2 cellular contexts compared by ENCODE assay signal in the genomic region with DNA sequence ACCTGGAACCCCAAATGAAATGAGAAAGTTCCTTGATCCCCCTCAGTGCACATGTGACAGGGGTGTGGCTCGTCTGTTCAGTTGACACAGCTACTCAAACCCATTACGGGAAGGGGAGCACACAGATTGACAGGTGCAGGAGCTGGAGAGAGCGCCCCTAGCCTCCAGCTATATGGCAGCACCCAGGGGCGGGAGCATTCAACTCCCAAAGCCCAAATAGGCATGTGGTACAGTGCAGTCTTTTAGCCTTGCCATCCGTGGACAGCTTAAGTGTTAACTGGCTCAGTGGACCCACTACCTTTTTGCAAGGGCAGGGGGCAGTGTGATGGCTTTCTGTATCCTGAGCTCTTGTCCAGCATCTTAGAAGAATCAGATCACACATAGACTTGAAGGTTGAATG.
TF ChIP-seq lines count a peak whose summit lies in the region.

No MANE protein-coding gene starts in this region.

TF ChIP-seq in HCT116, 20 proteins besides CTCF, POLR2A, EP300 and RAD21 (continued from another document):
- TF ChIP-seq, protein P1, sequence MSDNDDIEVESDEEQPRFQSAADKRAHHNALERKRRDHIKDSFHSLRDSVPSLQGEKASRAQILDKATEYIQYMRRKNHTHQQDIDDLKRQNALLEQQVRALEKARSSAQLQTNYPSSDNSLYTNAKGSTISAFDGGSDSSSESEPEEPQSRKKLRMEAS (IDR thresholded peaks at IDR 0.05) = no peak
- TF ChIP-seq EZH2phosphoT487 (IDR thresholded peaks at IDR 0.05; ENCODE audit: borderline replicate concordance) (no peak), SIN3A (IDR thresholded peaks at IDR 0.05; ENCODE audit: low read depth) (no peak), FOSL1 (IDR thresholded peaks at IDR 0.05; ENCODE audit: low read depth) (no peak), POLR2AphosphoS5 (IDR thresholded peaks at IDR 0.05; ENCODE audit: low read depth, low read length) (no peak), ZFX (IDR thresholded peaks at IDR 0.05) (no peak), CBX3 (IDR thresholded peaks at IDR 0.05; ENCODE audit: low read depth) (no peak), ELF1 (IDR thresholded peaks at IDR 0.05; ENCODE audit: borderline replicate concordance, low read depth) (no peak), ZNF274 (IDR thresholded peaks at IDR 0.05; ENCODE audit: low read depth, low read length) (no peak), EGR1 (IDR thresholded peaks at IDR 0.05; ENCODE audit: low read depth) (no peak), EZH2 (IDR thresholded peaks at IDR 0.05) (no peak), JUND (IDR thresholded peaks at IDR 0.05) (no peak), SRF (IDR thresholded peaks at IDR 0.05; ENCODE audit: low read depth) (no peak), YY1 (IDR thresholded peaks at IDR 0.05; ENCODE audit: extremely low read depth, insufficient replicate concordance, low read depth, low read length) (no peak)
- TF ChIP-seq, protein P2, sequence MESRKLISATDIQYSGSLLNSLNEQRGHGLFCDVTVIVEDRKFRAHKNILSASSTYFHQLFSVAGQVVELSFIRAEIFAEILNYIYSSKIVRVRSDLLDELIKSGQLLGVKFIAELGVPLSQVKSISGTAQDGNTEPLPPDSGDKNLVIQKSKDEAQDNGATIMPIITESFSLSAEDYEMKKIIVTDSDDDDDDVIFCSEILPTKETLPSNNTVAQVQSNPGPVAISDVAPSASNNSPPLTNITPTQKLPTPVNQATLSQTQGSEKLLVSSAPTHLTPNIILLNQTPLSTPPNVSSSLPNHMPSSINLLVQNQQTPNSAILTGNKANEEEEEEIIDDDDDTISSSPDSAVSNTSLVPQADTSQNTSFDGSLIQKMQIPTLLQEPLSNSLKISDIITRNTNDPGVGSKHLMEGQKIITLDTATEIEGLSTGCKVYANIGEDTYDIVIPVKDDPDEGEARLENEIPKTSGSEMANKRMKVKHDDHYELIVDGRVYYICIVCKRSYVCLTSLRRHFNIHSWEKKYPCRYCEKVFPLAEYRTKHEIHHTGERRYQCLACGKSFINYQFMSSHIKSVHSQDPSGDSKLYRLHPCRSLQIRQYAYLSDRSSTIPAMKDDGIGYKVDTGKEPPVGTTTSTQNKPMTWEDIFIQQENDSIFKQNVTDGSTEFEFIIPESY (IDR thresholded peaks at IDR 0.05; ENCODE audit: extremely low read depth, insufficient replicate concordance, low read length) = no peak
- TF ChIP-seq, protein P3, sequence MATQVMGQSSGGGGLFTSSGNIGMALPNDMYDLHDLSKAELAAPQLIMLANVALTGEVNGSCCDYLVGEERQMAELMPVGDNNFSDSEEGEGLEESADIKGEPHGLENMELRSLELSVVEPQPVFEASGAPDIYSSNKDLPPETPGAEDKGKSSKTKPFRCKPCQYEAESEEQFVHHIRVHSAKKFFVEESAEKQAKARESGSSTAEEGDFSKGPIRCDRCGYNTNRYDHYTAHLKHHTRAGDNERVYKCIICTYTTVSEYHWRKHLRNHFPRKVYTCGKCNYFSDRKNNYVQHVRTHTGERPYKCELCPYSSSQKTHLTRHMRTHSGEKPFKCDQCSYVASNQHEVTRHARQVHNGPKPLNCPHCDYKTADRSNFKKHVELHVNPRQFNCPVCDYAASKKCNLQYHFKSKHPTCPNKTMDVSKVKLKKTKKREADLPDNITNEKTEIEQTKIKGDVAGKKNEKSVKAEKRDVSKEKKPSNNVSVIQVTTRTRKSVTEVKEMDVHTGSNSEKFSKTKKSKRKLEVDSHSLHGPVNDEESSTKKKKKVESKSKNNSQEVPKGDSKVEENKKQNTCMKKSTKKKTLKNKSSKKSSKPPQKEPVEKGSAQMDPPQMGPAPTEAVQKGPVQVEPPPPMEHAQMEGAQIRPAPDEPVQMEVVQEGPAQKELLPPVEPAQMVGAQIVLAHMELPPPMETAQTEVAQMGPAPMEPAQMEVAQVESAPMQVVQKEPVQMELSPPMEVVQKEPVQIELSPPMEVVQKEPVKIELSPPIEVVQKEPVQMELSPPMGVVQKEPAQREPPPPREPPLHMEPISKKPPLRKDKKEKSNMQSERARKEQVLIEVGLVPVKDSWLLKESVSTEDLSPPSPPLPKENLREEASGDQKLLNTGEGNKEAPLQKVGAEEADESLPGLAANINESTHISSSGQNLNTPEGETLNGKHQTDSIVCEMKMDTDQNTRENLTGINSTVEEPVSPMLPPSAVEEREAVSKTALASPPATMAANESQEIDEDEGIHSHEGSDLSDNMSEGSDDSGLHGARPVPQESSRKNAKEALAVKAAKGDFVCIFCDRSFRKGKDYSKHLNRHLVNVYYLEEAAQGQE (IDR thresholded peaks at IDR 0.05; ENCODE audit: low read depth) = no peak

TF ChIP-seq in SK-N-SH, 30 proteins besides CTCF, POLR2A, EP300 and RAD21 (continued from another document):
- TF ChIP-seq, protein P4, sequence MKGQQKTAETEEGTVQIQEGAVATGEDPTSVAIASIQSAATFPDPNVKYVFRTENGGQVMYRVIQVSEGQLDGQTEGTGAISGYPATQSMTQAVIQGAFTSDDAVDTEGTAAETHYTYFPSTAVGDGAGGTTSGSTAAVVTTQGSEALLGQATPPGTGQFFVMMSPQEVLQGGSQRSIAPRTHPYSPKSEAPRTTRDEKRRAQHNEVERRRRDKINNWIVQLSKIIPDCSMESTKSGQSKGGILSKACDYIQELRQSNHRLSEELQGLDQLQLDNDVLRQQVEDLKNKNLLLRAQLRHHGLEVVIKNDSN (IDR thresholded peaks at IDR 0.05; ENCODE audit: borderline replicate concordance, low read depth) = no peak
- no peak for TF ChIP-seq POLR2AphosphoS5 (IDR thresholded peaks at IDR 0.05; ENCODE audit: low read depth, low read length)
- no peak for TF ChIP-seq RCOR1 (IDR thresholded peaks at IDR 0.05; ENCODE audit: low read length)
- TF ChIP-seq EZH2phosphoT487 (IDR thresholded peaks at IDR 0.05; ENCODE audit: borderline replicate concordance, low read depth) = no peak
- TF ChIP-seq MXI1 (IDR thresholded peaks at IDR 0.05; ENCODE audit: low read depth, low read length) = no peak
- TF ChIP-seq, protein P5, sequence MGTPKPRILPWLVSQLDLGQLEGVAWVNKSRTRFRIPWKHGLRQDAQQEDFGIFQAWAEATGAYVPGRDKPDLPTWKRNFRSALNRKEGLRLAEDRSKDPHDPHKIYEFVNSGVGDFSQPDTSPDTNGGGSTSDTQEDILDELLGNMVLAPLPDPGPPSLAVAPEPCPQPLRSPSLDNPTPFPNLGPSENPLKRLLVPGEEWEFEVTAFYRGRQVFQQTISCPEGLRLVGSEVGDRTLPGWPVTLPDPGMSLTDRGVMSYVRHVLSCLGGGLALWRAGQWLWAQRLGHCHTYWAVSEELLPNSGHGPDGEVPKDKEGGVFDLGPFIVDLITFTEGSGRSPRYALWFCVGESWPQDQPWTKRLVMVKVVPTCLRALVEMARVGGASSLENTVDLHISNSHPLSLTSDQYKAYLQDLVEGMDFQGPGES (IDR thresholded peaks at IDR 0.05; ENCODE audit: low read depth, low read length) = no peak
- TF ChIP-seq FOSL2 (IDR thresholded peaks at IDR 0.05; ENCODE audit: borderline replicate concordance, low read depth) = no peak
- TF ChIP-seq FOXJ3 (CRISPR knock-in tag; IDR thresholded peaks at IDR 0.05) = no peak
- no peak for TF ChIP-seq GABPA (IDR thresholded peaks at IDR 0.05; ENCODE audit: low read depth)
- TF ChIP-seq JUND (IDR thresholded peaks at IDR 0.05) = no peak
- no peak for TF ChIP-seq RFX5 (IDR thresholded peaks at IDR 0.05; ENCODE audit: low read length)
- no peak for TF ChIP-seq GATA2 (CRISPR knock-in tag; IDR thresholded peaks at IDR 0.05)
- TF ChIP-seq, protein P6, sequence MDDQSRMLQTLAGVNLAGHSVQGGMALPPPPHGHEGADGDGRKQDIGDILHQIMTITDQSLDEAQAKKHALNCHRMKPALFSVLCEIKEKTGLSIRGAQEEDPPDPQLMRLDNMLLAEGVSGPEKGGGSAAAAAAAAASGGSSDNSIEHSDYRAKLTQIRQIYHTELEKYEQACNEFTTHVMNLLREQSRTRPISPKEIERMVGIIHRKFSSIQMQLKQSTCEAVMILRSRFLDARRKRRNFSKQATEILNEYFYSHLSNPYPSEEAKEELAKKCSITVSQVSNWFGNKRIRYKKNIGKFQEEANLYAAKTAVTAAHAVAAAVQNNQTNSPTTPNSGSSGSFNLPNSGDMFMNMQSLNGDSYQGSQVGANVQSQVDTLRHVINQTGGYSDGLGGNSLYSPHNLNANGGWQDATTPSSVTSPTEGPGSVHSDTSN (IDR thresholded peaks at IDR 0.05) = no peak
- TF ChIP-seq, protein P2 (IDR thresholded peaks at IDR 0.05; ENCODE audit: borderline replicate concordance, low read depth) = no peak
- TF ChIP-seq, protein P3 (IDR thresholded peaks at IDR 0.05; ENCODE audit: low read depth, low read length) = no peak
TF ChIP-seq in SK-N-SH: peak in this region for 0.
